In genomic region chr15:57348081-57348480, GRCh38 we compare ENCODE assay signal across 33 cellular contexts.
"Had no signal": no experiment of that assay in that cellular context is flagged by ENCODE, and none has a peak within 500 bp of the region (broad histone marks: within the 10 kb centered on the region; RNA-seq: fewer than 3 reads in every experiment).

No MANE protein-coding gene starts in this region.

- DNase-seq: Karpas-422, Kasumi-1, MG63, MM.1S, NCI-H1048, NCI-H1092, NCI-H1092 treated with DMSO at 0.1 percent for 48 hours, NCI-H1105, NCI-H1105 treated with DMSO at 0.1 percent for 48 hours, NCI-H1417, NCI-H1417 treated with DMSO at 0.1 percent for 48 hours, NCI-H1436, NCI-H1436 treated with DMSO at 0.1 percent for 48 hours, NCI-H146, NCI-H1694, NCI-H1694 treated with DMSO at 0.1 percent for 48 hours, NCI-H187, NCI-H187 treated with DMSO at 0.1 percent for 48 hours, NCI-H1930, NCI-H2029, NCI-H2029 treated with DMSO at 0.1 percent for 48 hours, NCI-H2081, NCI-H2081 treated with DMSO at 0.1 percent for 48 hours, NCI-H2107, NCI-H2171, NCI-H2171 treated with DMSO at 0.1 percent for 48 hours, NCI-H2227 treated with DMSO at 0.1 percent for 48 hours, NCI-H226, NCI-H345, NCI-H446, NCI-H446 treated with DMSO at 0.1 percent for 48 hours, NCI-H510A had no signal

- H3K4me2 ChIP-seq: KMS-11 had no signal

- H3K27ac ChIP-seq: KMS-11 had no signal

- H3K9ac ChIP-seq: KMS-11 had no signal

- H3K9me3 ChIP-seq: MG63 had no signal

- H3K27me3 ChIP-seq: MG63 had no signal

- H3K4me3 ChIP-seq: MG63 had no signal

- H3K36me3 ChIP-seq: MG63 had no signal
